In genomic region chr22:20435436-20436308, GRCh38 we compare ENCODE assay signal across 1 cellular context.
TF ChIP-seq lines count a peak whose summit lies in the region.

No MANE protein-coding gene starts in this region.

TF ChIP-seq in WTC11, 78 proteins besides CTCF, POLR2A, EP300 and RAD21 (continued from another document):
- no peak for TF ChIP-seq ARID4B (CRISPR knock-in tag; IDR thresholded peaks at IDR 0.05; ENCODE audit: borderline replicate concordance)
- TF ChIP-seq OVOL2 (CRISPR knock-in tag; IDR thresholded peaks at IDR 0.05; ENCODE audit: borderline replicate concordance): no peak
